In genomic region chr10:47225186-47225927, GRCh38 we compare ENCODE assay signal across 19 cellular contexts.
"Had no signal": no experiment of that assay in that cellular context is flagged by ENCODE, and none has a peak within 500 bp of the region (broad histone marks: within the 10 kb centered on the region; RNA-seq: fewer than 3 reads in every experiment).

No MANE protein-coding gene starts in this region.

- H3K4me3 Mint-ChIP-seq: activated CD4-positive, alpha-beta T cell treated with anti-CD3 and anti-CD28 coated beads, Interleukin-2, amount 10 ng/mL, durations not matched to agents 24 days and 14 days; activated T-cell treated with anti-CD3 and anti-CD28 coated beads, Interleukin-2, amount 50 U/mL, for 4 hours; dendritic cell treated with granulocyte-macrophage colony-stimulating factor and Interleukin-4, amounts not matched to agents 40 ng/mL and 50 ng/mL, for 4 days; mesothelial cell of epicardium; nephron progenitor cell had no signal

- H3K4me3 ChIP-seq: lung, skin epidermis, transverse colon had no signal

- H3K27ac ChIP-seq: skin epidermis, transverse colon had no signal

- H3K36me3 Mint-ChIP-seq: mesothelial cell of epicardium had no signal

- H3K27me3 ChIP-seq: transverse colon had no signal

- H3K9me3 Mint-ChIP-seq: activated T-cell treated with anti-CD3 and anti-CD28 coated beads, Interleukin-2, amount 50 U/mL, for 4 hours had no signal

- ATAC-seq: activated T-cell treated with anti-CD3 and anti-CD28 coated beads, Interleukin-2, amount 50 U/mL, for 4 hours; left colon had no signal

- H3K27ac Mint-ChIP-seq: activated CD4-positive, alpha-beta T cell treated with anti-CD3 and anti-CD28 coated beads, Interleukin-2, amount 10 ng/mL, durations not matched to agents 24 days and 14 days; dendritic cell treated with granulocyte-macrophage colony-stimulating factor and Interleukin-4, amounts not matched to agents 40 ng/mL and 50 ng/mL, for 4 days; mesothelial cell of epicardium had no signal

- H3K36me3 ChIP-seq: transverse colon had no signal

- H3K9me3 ChIP-seq: transverse colon had no signal

- H3K4me1 ChIP-seq: transverse colon had no signal

- DNase-seq: activated CD4-positive, alpha-beta T cell treated with anti-CD3 and anti-CD28 coated beads, Interleukin-2, amount 10 ng/mL, durations not matched to agents 24 days and 14 days; activated effector memory CD4-positive, alpha-beta T cell treated with Interleukin-2 at 50 U/mL for 16 hours; activated T-cell treated with anti-CD3 and anti-CD28 coated beads, Interleukin-2, amount 50 U/mL, for 4 hours; anterior cingulate cortex; effector memory CD4-positive, alpha-beta T cell; foreskin melanocyte; head of caudate nucleus; left colon; nephron progenitor cell; occipital lobe; stimulated activated CD4-positive, alpha-beta T cell treated with anti-CD3 and anti-CD28 coated beads, Interleukin-15, amount 100 ng/mL, for 24 hours; stimulated activated CD4-positive, alpha-beta T cell treated with anti-CD3 and anti-CD28 coated beads, Interleukin-4, amount 100 ng/mL, for 1 hour; stimulated activated naive CD4-positive, alpha-beta T cell; T-helper 2 cell; transverse colon had no signal

- H3K4me1 Mint-ChIP-seq: activated CD4-positive, alpha-beta T cell treated with anti-CD3 and anti-CD28 coated beads, Interleukin-2, amount 10 ng/mL, durations not matched to agents 24 days and 14 days; mesothelial cell of epicardium had no signal
